Comparison of ENCODE assay signal across 9 cellular contexts in the genomic region with DNA sequence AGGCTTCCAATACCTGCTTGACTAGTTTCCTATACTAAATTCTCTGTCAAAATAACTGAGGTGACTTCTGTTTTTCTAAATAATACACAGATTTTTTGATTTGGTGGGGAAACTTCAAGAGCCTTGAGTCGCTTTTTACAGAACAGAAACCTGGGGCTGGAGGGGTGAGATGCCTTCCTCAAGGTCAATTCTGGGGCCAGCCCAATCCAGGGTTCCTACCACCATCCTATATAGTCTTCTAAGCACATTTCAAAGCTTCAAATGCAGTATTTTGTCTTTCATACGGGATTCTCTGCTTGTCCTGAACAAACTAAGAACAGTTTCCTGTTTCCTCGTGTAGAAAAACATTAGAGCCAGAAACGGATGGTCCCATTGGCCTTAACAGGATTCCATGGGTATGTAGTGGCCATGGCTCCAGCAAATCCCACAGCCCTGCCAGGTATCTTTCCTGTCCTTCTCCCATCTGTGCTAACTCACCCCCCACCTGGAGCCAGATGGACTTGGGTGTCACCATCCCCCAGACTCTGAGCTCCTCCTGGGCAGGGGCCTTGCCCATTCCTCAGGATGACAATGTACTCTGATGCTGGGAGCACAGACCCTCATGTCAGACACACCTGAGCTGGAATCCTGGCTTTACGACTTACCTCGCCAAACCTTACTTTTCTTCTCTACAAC.
DNase-seq lines count a peak whose midpoint lies in the region; ATAC-seq, FAIRE-seq and TF ChIP-seq lines count a peak whose summit lies in the region.
"Had no signal": no experiment of that assay in that cellular context is flagged by ENCODE, and none has a peak within 500 bp of the region (broad histone marks: within the 10 kb centered on the region; RNA-seq: fewer than 3 reads in every experiment).

No MANE protein-coding gene starts in this region.

- H3K27ac ChIP-seq in BLaER1 treated with 17β-estradiol and CSF1 and Interleukin-3, amounts not matched to agents 10 nM and 100 nM, result peak overlapping the region in 10 of 11 experiments; percentile 33 to 75 (median 68); a peak in 20 of 22 replicates

- ATAC-seq in GM19324 (IDR thresholded peaks at IDR 0.05; ENCODE audit: low FRiP score, unreplicated experiment) (peak; percentile 22), T-helper 17 cell (peak; percentile 10)

- H3K4me2 ChIP-seq in BLaER1 treated with 17β-estradiol and CSF1 and Interleukin-3, amounts not matched to agents 10 nM and 100 nM, result peak overlapping the region; percentile 68 to 87 (median 77)

- H3K27ac Mint-ChIP-seq in T-helper 17 cell, result peak overlapping the region; percentile 98

- no peaks in the 10 kb centered on the region for H3K27me3 Mint-ChIP-seq in T-helper 17 cell

- H4K20me1 ChIP-seq in BLaER1 treated with 17β-estradiol and CSF1 and Interleukin-3, amounts not matched to agents 10 nM and 100 nM, result no peaks in the 10 kb centered on the region

- peaks cover 30% of the 10 kb centered on the region for H3K4me1 Mint-ChIP-seq in T-helper 17 cell

- no peaks in the 10 kb centered on the region for H3K9me3 ChIP-seq in BLaER1 treated with 17β-estradiol and CSF1 and Interleukin-3, amounts not matched to agents 10 nM and 100 nM (replicated peaks in 1 of 11)
- no peaks in the 10 kb centered on the region for H3K9me3 ChIP-seq in T-helper 17 cell (ENCODE audit: control insufficient read depth, low read length, poor library complexity, severe bottlenecking)
- H3K9me3 ChIP-seq: gastroesophageal sphincter had no signal

- H3K36me3 ChIP-seq in BLaER1 treated with 17β-estradiol and CSF1 and Interleukin-3, amounts not matched to agents 10 nM and 100 nM, result no peaks in the 10 kb centered on the region
- H3K36me3 ChIP-seq: gastroesophageal sphincter had no signal

- intact Hi-C loops in lower leg skin (cut with DNase I; ENCODE audit: low total_unique reads), result no loop called here

- peaks cover 20 to 33% (median 29%) of the 10 kb centered on the region in 10 experiments for H3K4me1 ChIP-seq in BLaER1 treated with 17β-estradiol and CSF1 and Interleukin-3, amounts not matched to agents 10 nM and 100 nM
- H3K4me1 ChIP-seq: gastroesophageal sphincter had no signal

- H3K27me3 ChIP-seq in BLaER1 treated with 17β-estradiol and CSF1 and Interleukin-3, amounts not matched to agents 10 nM and 100 nM, result no peaks in the 10 kb centered on the region

- no peak for TF ChIP-seq CTCF in lower leg skin (IDR thresholded peaks at IDR 0.05)

- H3K4me3 ChIP-seq in BLaER1 treated with 17β-estradiol and CSF1 and Interleukin-3, amounts not matched to agents 10 nM and 100 nM, result peak overlapping the region in 3 of 10 experiments; percentile 21 to 23 (median 22); a peak in 3 of 20 replicates
- H3K4me3 ChIP-seq in lower leg skin (ENCODE audit: low read depth, poor library complexity, severe bottlenecking), result no peak overlapping the region
- H3K4me3 ChIP-seq: gastroesophageal sphincter had no signal

- peak overlapping the region in 10 of 11 experiments; percentile 24 to 63 (median 40); a peak in 19 of 22 replicates for H3K9ac ChIP-seq in BLaER1 treated with 17β-estradiol and CSF1 and Interleukin-3, amounts not matched to agents 10 nM and 100 nM

- H3K4me3 Mint-ChIP-seq in T-helper 17 cell, result peak overlapping the region; percentile 93

- 63 to 76% methylated on average over 6 of the region's 6 CpGs for WGBS in lower leg skin, 2 donors

- H3K36me3 Mint-ChIP-seq in T-helper 17 cell (ENCODE audit: low read depth), result peaks cover 2% of the 10 kb centered on the region

- no peak for TF ChIP-seq POLR2A in lower leg skin (IDR thresholded peaks at IDR 0.05)

- FAIRE-seq in HTR-8/SVneo (lab: Jason Lieb, UNC), result no peak

- DNase-seq in T-helper 17 cell (no peak), lower leg skin (ENCODE audit: low spot score in 2 of 2) (peak; percentile 13 to 84), T1000 (lab: John Stamatoyannopoulos, UW) (no peak), hepatic stellate cell (ENCODE audit: low spot score) (no peak), DMS153 (lab: John Stamatoyannopoulos, UW) (no peak), HTR-8/SVneo (ENCODE audit: insufficient read length, low spot score) (no peak)

Comparison
In these comparisons a context has a peak if more than half of its experiments do, and no peak if none do; other contexts are left out.
1. DNase-seq: peak in lower leg skin (2 of 2); none in T-helper 17 cell (0 of 3), T1000 (single experiment), hepatic stellate cell (single experiment), DMS153 (single experiment) and HTR-8/SVneo (single experiment).